15 cellular contexts compared by ENCODE assay signal in the genomic region with DNA sequence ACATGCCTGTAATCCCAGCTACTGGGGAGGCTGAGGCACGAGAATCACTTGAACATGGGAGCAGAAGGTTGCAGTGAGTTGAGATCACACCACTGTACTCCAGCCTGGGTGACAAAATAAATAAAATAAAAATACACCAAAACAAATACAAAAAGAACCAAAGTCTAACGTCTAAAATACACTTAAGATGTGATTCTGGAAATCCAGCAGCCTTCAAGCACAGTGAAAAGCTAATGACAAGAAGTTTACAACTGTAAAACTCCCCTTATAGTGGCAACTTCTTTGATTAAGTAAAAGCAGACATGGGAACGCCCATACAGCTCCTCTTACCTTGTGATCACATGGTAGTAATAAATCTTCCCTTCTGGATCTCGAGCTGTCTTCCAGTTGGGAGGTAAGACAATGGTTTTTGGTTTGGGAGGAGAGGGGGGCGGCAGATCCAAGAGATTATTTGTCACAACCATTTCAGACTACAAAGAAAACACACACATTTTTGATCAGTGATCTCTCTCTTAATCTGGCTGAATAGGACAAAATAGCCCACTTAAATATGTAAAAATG.
DNase-seq lines count a peak whose midpoint lies in the region; FAIRE-seq and TF ChIP-seq lines count a peak whose summit lies in the region.
"Had no signal": no experiment of that assay in that cellular context is flagged by ENCODE, and none has a peak within 500 bp of the region (broad histone marks: within the 10 kb centered on the region; RNA-seq: fewer than 3 reads in every experiment).

No MANE protein-coding gene starts in this region.

- H3K9me2 ChIP-seq in hepatocyte (replicated peaks; ENCODE audit: insufficient read depth): no peaks in the 10 kb centered on the region

- intact Hi-C loops in activated CD4-positive, alpha-beta T cell treated with anti-CD3 and anti-CD28 coated beads, Interleukin-2, amount 10 ng/mL, durations not matched to agents 24 days and 14 days (cut with micrococcal nuclease): no loop called here
- intact Hi-C loops in kidney (cut with DNase I): no loop called here
- intact Hi-C loops in transverse colon (cut with DNase I; ENCODE audit: low total_unique reads): no loop called here

- no peak for DNase-seq in activated CD4-positive, alpha-beta T cell treated with anti-CD3 and anti-CD28 coated beads, Interleukin-2, amount 10 ng/mL, durations not matched to agents 24 days and 14 days
- DNase-seq in activated CD4-positive, alpha-beta T cell treated with anti-CD3 and anti-CD28 coated beads, Interleukin-2, amount 10 ng/mL, durations not matched to agents 7 days and 5 days: no peak
- DNase-seq in hepatocyte (ENCODE audit: low spot score) (no peak), nephron progenitor cell (peak; percentile 4), kidney (no peak), Kasumi-1 (lab: John Stamatoyannopoulos, UW) (no peak), transverse colon (no peak)
- DNase-seq: Karpas-422, NCI-H1105, NCI-H1694, NCI-H226, NCI-H526, SHP77 had no signal

- peaks cover 4% of the 10 kb centered on the region for H3K9me3 Mint-ChIP-seq in activated CD4-positive, alpha-beta T cell treated with anti-CD3 and anti-CD28 coated beads, Interleukin-2, amount 10 ng/mL, durations not matched to agents 24 days and 14 days
- H3K9me3 Mint-ChIP-seq in activated CD4-positive, alpha-beta T cell treated with anti-CD3 and anti-CD28 coated beads, Interleukin-2, amount 10 ng/mL, durations not matched to agents 7 days and 5 days: peaks cover 2% of the 10 kb centered on the region
- no peaks in the 10 kb centered on the region for H3K9me3 Mint-ChIP-seq in nephron progenitor cell

- H2AFZ ChIP-seq in hepatocyte: no peak overlapping the region

- no peak for FAIRE-seq in kidney (lab: Jason Lieb, UNC)
- FAIRE-seq: GM12892 had no signal

- no peaks in the 10 kb centered on the region for H3K27me3 Mint-ChIP-seq in activated CD4-positive, alpha-beta T cell treated with anti-CD3 and anti-CD28 coated beads, Interleukin-2, amount 10 ng/mL, durations not matched to agents 24 days and 14 days
- no peaks in the 10 kb centered on the region for H3K27me3 Mint-ChIP-seq in activated CD4-positive, alpha-beta T cell treated with anti-CD3 and anti-CD28 coated beads, Interleukin-2, amount 10 ng/mL, durations not matched to agents 7 days and 5 days
- peaks cover 4% of the 10 kb centered on the region for H3K27me3 Mint-ChIP-seq in nephron progenitor cell (ENCODE audit: low read depth, poor library complexity)

- H3K4me3 Mint-ChIP-seq in activated CD4-positive, alpha-beta T cell treated with anti-CD3 and anti-CD28 coated beads, Interleukin-2, amount 10 ng/mL, durations not matched to agents 24 days and 14 days: no peak overlapping the region
- no peak overlapping the region for H3K4me3 Mint-ChIP-seq in activated CD4-positive, alpha-beta T cell treated with anti-CD3 and anti-CD28 coated beads, Interleukin-2, amount 10 ng/mL, durations not matched to agents 7 days and 5 days
- no peak overlapping the region for H3K4me3 Mint-ChIP-seq in nephron progenitor cell

- no peaks in the 10 kb centered on the region for H3K9me3 ChIP-seq in HUES6 (ENCODE audit: control insufficient read depth, insufficient read depth, low read depth, low read length)
- no peaks in the 10 kb centered on the region for H3K9me3 ChIP-seq in hepatocyte (ENCODE audit: low read depth)
- no peaks in the 10 kb centered on the region for H3K9me3 ChIP-seq in kidney (ENCODE audit: control insufficient read depth in 1 of 2, low read length in 2 of 2)
- H3K9me3 ChIP-seq in transverse colon: no peaks in the 10 kb centered on the region

- no peaks in the 10 kb centered on the region for H4K20me1 ChIP-seq in hepatocyte (ENCODE audit: insufficient read depth, poor library complexity, severe bottlenecking)

- no peak for TF ChIP-seq EP300 in transverse colon (IDR thresholded peaks at IDR 0.05; ENCODE audit: low read depth)

- POLR2A ChIA-PET in activated CD4-positive, alpha-beta T cell treated with anti-CD3 and anti-CD28 coated beads, Interleukin-2, amount 10 ng/mL, durations not matched to agents 7 days and 5 days (lab: Charles Lee): no interaction called here

- in situ Hi-C loops in transverse colon (cut with MboI; ENCODE audit: low pct_ligation_motif_present in 1 of 4, low pct_unique_long_range_greater_than_20kb in 1 of 4, low sequenced_read_pairs in 3 of 4): no loop called here

- H3K27ac ChIP-seq in HUES6 (ENCODE audit: low read depth, low read length) (0 out of 2 replicates have a peak overlapping the region, but pooled peaks have one; percentile 26), hepatocyte (peak overlapping the region; percentile 4), kidney (ENCODE audit: low read depth in 2 of 2, low read length in 2 of 2) (no peak overlapping the region), transverse colon (no peak overlapping the region)

- no peak overlapping the region for H3K9ac ChIP-seq in HUES6 (ENCODE audit: low read length)
- H3K9ac ChIP-seq in kidney (ENCODE audit: low read length in 2 of 2): no peak overlapping the region

- TF ChIP-seq POLR2A in transverse colon (IDR thresholded peaks at IDR 0.05): no peak

- H3K27ac Mint-ChIP-seq in activated CD4-positive, alpha-beta T cell treated with anti-CD3 and anti-CD28 coated beads, Interleukin-2, amount 10 ng/mL, durations not matched to agents 24 days and 14 days: peak overlapping the region; percentile 18
- H3K27ac Mint-ChIP-seq in activated CD4-positive, alpha-beta T cell treated with anti-CD3 and anti-CD28 coated beads, Interleukin-2, amount 10 ng/mL, durations not matched to agents 7 days and 5 days: no peak overlapping the region
- peak overlapping the region; percentile 7 for H3K27ac Mint-ChIP-seq in nephron progenitor cell

- no peak for TF ChIP-seq CTCF in hepatocyte (IDR thresholded peaks at IDR 0.05; ENCODE audit: poor library complexity)
- no peak for TF ChIP-seq CTCF in nephron progenitor cell (IDR thresholded peaks at IDR 0.05)
- TF ChIP-seq CTCF in kidney (IDR thresholded peaks at IDR 0.05; ENCODE audit: borderline replicate concordance, extremely low read depth, insufficient read depth): no peak
- TF ChIP-seq CTCF in transverse colon (IDR thresholded peaks at IDR 0.05): no peak

- H3K79me2 ChIP-seq in hepatocyte: peaks cover 19% of the 10 kb centered on the region

- CTCF ChIA-PET in activated CD4-positive, alpha-beta T cell treated with anti-CD3 and anti-CD28 coated beads, Interleukin-2, amount 10 ng/mL, durations not matched to agents 7 days and 5 days (lab: Charles Lee): interaction anchor here (0.5 to 2.0 kb wide), 3 partner anchors 11 to 774 kb away, joined by 4 to 7 read pairs (median 6); no protein-coding TSS in a partner anchor

- H3K4me1 Mint-ChIP-seq in activated CD4-positive, alpha-beta T cell treated with anti-CD3 and anti-CD28 coated beads, Interleukin-2, amount 10 ng/mL, durations not matched to agents 24 days and 14 days: peaks cover 14% of the 10 kb centered on the region
- H3K4me1 Mint-ChIP-seq in activated CD4-positive, alpha-beta T cell treated with anti-CD3 and anti-CD28 coated beads, Interleukin-2, amount 10 ng/mL, durations not matched to agents 7 days and 5 days: peaks cover 26% of the 10 kb centered on the region
- H3K4me1 Mint-ChIP-seq in nephron progenitor cell: peaks cover 13% of the 10 kb centered on the region

- H3K4me3 ChIP-seq in HUES6 (ENCODE audit: low read depth, low read length) (no peak overlapping the region), hepatocyte (no peak overlapping the region), kidney (ENCODE audit: low read length in 2 of 2) (no peak overlapping the region), transverse colon (no peak overlapping the region)

- H3K27me3 ChIP-seq in HUES6 (ENCODE audit: control insufficient read depth, insufficient read depth, low read length) (no peaks in the 10 kb centered on the region), hepatocyte (no peaks in the 10 kb centered on the region), transverse colon (no peaks in the 10 kb centered on the region)

- 61% methylated on average over 5 of the region's 5 CpGs for WGBS in hepatocyte (ENCODE audit: low lambda C conversion rate, missing lambda C conversion rate)
- WGBS in transverse colon (ENCODE audit: low coverage in 1 of 2), 2 donors: 55 to 66% methylated on average over 4 to 5 of the region's 5 CpGs

- H3K4me1 ChIP-seq in HUES6 (ENCODE audit: control insufficient read depth, insufficient read depth, low read length): no peaks in the 10 kb centered on the region
- H3K4me1 ChIP-seq in hepatocyte (ENCODE audit: insufficient read depth): no peaks in the 10 kb centered on the region
- no peaks in the 10 kb centered on the region for H3K4me1 ChIP-seq in kidney (ENCODE audit: control insufficient read depth in 1 of 2, insufficient read depth in 1 of 2, low read depth in 1 of 2, low read length in 2 of 2)
- H3K4me1 ChIP-seq in transverse colon: peaks cover 0 to 15% (median 6%) of the 10 kb centered on the region in 4 donors

- peaks cover 38% of the 10 kb centered on the region for H3K36me3 Mint-ChIP-seq in activated CD4-positive, alpha-beta T cell treated with anti-CD3 and anti-CD28 coated beads, Interleukin-2, amount 10 ng/mL, durations not matched to agents 24 days and 14 days (ENCODE audit: low read depth)
- peaks cover 47% of the 10 kb centered on the region for H3K36me3 Mint-ChIP-seq in activated CD4-positive, alpha-beta T cell treated with anti-CD3 and anti-CD28 coated beads, Interleukin-2, amount 10 ng/mL, durations not matched to agents 7 days and 5 days (ENCODE audit: low read depth)
- H3K36me3 Mint-ChIP-seq in nephron progenitor cell (ENCODE audit: low read depth): peaks cover 72% of the 10 kb centered on the region

- H3K4me2 ChIP-seq in hepatocyte: no peak overlapping the region

- peaks cover 66% of the 10 kb centered on the region for H3K36me3 ChIP-seq in HUES6 (ENCODE audit: control insufficient read depth, insufficient read depth, low read length)
- H3K36me3 ChIP-seq in hepatocyte (replicated peaks; ENCODE audit: insufficient read depth, low read depth): no peaks in the 10 kb centered on the region
- peaks cover 18 to 38% of the 10 kb centered on the region in 2 donors for H3K36me3 ChIP-seq in kidney (ENCODE audit: control insufficient read depth in 1 of 2, insufficient read depth in 2 of 2, low read length in 2 of 2)
- peaks cover 0 to 43% (median 14%) of the 10 kb centered on the region in 4 donors for H3K36me3 ChIP-seq in transverse colon

Comparison
In these comparisons a context has a peak if more than half of its experiments do, and no peak if none do; other contexts are left out.
1. H3K27ac ChIP-seq: peak in HUES6 (single experiment) and hepatocyte (single experiment); none in kidney (0 of 2) and transverse colon (0 of 4).